In the genomic region with DNA sequence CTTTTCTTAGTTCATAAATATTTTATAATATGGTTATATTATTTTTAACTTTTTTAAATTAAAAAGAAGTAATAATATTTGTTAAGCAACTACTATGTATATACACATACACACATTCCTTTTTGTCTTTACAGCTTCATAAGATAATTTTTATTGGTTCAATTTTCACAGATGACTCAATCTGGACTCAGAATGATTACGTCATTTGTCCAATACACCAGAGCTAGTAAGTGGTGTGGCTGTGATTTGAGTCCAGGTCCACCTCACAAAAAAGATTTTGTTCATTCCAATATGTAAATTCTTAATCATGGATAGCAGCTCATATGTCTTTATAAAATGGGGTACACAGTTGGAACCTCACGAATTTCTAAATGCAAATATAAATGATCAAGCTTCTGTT, we compare ENCODE assay signal across 1 cellular context.
TF ChIP-seq lines count a peak whose summit lies in the region.

No MANE protein-coding gene starts in this region.

TF ChIP-seq in HEK293, 187 proteins besides CTCF, POLR2A, EP300 and RAD21 (continued from another document):
- TF ChIP-seq, protein P1, sequence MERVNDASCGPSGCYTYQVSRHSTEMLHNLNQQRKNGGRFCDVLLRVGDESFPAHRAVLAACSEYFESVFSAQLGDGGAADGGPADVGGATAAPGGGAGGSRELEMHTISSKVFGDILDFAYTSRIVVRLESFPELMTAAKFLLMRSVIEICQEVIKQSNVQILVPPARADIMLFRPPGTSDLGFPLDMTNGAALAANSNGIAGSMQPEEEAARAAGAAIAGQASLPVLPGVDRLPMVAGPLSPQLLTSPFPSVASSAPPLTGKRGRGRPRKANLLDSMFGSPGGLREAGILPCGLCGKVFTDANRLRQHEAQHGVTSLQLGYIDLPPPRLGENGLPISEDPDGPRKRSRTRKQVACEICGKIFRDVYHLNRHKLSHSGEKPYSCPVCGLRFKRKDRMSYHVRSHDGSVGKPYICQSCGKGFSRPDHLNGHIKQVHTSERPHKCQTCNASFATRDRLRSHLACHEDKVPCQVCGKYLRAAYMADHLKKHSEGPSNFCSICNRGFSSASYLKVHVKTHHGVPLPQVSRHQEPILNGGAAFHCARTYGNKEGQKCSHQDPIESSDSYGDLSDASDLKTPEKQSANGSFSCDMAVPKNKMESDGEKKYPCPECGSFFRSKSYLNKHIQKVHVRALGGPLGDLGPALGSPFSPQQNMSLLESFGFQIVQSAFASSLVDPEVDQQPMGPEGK (tag by site-specific recombination; IDR thresholded peaks at IDR 0.05), result no peak
- TF ChIP-seq ZNF654 (tag by site-specific recombination; IDR thresholded peaks at IDR 0.05; ENCODE audit: low read depth) (no peak), ZNF311 (tag by site-specific recombination; IDR thresholded peaks at IDR 0.05; ENCODE audit: borderline replicate concordance) (no peak)
- TF ChIP-seq, protein P2, sequence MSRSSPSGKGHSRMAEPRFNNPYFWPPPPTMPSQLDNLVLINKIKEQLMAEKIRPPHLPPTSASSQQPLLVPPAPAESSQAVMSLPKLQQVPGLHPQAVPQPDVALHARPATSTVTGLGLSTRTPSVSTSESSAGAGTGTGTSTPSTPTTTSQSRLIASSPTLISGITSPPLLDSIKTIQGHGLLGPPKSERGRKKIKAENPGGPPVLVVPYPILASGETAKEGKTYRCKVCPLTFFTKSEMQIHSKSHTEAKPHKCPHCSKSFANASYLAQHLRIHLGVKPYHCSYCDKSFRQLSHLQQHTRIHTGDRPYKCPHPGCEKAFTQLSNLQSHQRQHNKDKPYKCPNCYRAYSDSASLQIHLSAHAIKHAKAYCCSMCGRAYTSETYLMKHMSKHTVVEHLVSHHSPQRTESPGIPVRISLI (tag by site-specific recombination; IDR thresholded peaks at IDR 0.05), result no peak
- TF ChIP-seq, protein P3, sequence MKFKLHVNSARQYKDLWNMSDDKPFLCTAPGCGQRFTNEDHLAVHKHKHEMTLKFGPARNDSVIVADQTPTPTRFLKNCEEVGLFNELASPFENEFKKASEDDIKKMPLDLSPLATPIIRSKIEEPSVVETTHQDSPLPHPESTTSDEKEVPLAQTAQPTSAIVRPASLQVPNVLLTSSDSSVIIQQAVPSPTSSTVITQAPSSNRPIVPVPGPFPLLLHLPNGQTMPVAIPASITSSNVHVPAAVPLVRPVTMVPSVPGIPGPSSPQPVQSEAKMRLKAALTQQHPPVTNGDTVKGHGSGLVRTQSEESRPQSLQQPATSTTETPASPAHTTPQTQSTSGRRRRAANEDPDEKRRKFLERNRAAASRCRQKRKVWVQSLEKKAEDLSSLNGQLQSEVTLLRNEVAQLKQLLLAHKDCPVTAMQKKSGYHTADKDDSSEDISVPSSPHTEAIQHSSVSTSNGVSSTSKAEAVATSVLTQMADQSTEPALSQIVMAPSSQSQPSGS (tag by site-specific recombination; IDR thresholded peaks at IDR 0.05; ENCODE audit: low read depth), result peak; percentile 51; the same call in 1 of the 2 replicates
